In the genomic region with DNA sequence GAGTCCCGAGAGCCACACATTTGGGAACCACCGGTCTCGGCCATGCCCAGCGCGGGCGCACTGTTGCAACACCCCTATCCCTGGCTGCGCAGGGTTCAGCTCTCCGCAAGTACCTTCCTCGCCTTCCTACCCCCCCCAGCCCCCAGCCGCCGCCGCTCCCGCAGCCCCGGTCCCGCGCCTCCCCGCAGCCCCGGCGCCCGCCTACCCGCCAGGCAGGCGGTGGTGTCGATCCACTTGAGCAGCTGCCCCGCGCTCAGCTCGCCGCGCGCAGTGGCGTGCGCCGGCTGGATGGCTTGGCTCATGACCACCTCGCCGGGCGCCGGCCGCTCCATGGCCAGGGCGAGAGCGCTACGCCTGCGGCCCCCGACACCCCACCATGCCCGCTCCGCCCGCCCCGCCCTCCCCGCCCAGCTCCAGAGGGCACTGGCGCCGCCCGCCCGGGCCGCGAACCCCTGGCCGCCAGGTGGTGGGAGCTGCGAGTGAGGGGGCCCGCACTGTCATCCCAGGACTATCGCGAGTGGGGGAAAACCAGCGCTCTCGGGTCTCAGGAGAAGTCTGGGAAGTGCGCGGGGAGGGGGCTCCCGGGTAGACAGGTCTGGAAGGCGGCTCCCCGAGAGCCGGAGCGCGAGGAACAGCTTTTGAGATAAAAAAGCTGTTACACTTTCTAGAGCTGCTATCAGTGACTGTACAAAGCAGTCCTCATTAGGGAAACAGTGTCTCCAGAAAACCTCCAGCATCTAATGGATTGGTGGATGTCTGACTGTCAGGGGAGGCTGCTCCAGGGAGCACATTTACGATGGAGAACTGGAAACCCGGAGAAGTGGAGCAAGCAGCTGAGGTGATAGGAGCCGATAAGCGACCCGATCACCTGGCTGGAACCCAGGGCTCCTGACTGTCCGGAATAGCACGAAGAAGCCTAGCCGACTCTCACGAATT, we compare ENCODE assay signal across 8 cellular contexts. TPM values are rescaled to one million over a fixed set of nuclear protein-coding genes. Genes with fewer than 3 reads are reported as not detected.
DNase-seq lines count a peak whose midpoint lies in the region; ATAC-seq and TF ChIP-seq lines count a peak whose summit lies in the region.

TSS of gene ACOT12 (minus strand) at position 352 of the 936 bp plus-strand sequence. CDS start at position 332, 20 bp downstream.

- H3K18ac ChIP-seq in mesendoderm (ENCODE audit: low read length): peak within 1 kb of the TSS; percentile 73

- TF ChIP-seq CTCF in colonic mucosa (IDR thresholded peaks at IDR 0.05) (no peak), Caco-2 (IDR thresholded peaks at IDR 0.05; ENCODE audit: insufficient read depth in 1 of 2, low read depth in 1 of 2, low read length in 1 of 2, severe bottlenecking in 1 of 2, unreplicated experiment in 1 of 2) (no peak)

- intact Hi-C loops in Right ventricle myocardium inferior (cut with DNase I): no loop called here
- intact Hi-C loops in cardiac septum (cut with DNase I): no loop called here
- intact Hi-C loops in colonic mucosa (cut with DNase I): no loop called here
- intact Hi-C loops in aorta (cut with DNase I): no loop called here
- intact Hi-C loops in Caco-2 (cut with micrococcal nuclease; ENCODE audit: unreplicated experiment): no loop called here

- peaks cover 14% of the 10 kb centered on the region for H3K27me3 ChIP-seq in colonic mucosa
- H3K27me3 ChIP-seq in mesendoderm (ENCODE audit: insufficient read depth, low read length, poor library complexity): no peaks in the 10 kb centered on the region
- H3K27me3 ChIP-seq in aorta (ENCODE audit: control insufficient read depth in 1 of 2, insufficient read depth in 2 of 2, low read length in 1 of 2): no peaks in the 10 kb centered on the region
- no peaks in the 10 kb centered on the region for H3K27me3 ChIP-seq in Caco-2 (replicated peaks; ENCODE audit: control insufficient read depth, insufficient read depth, low read length)

- no peak within 1 kb of the TSS for H2BK5ac ChIP-seq in mesendoderm (ENCODE audit: low read length)

- H3K4me2 ChIP-seq in mesendoderm (ENCODE audit: low read length): peak within 1 kb of the TSS; percentile 62

- H2BK120ac ChIP-seq in mesendoderm (ENCODE audit: low read depth, low read length): no peak within 1 kb of the TSS

- H3K9ac ChIP-seq in colonic mucosa (ENCODE audit: low read depth in 2 of 2, low read length in 2 of 2): no peak within 1 kb of the TSS
- peak within 1 kb of the TSS; percentile 34 for H3K9ac ChIP-seq in mesendoderm (ENCODE audit: low read length)

- no peak within 1 kb of the TSS for H3K23ac ChIP-seq in mesendoderm (ENCODE audit: low read length)

- no peak within 1 kb of the TSS for H4K5ac ChIP-seq in mesendoderm (ENCODE audit: low read length)

- H3K4me1 ChIP-seq in colonic mucosa (no peaks in the 10 kb centered on the region), mesendoderm (ENCODE audit: control insufficient read depth, low read depth, low read length) (no peaks in the 10 kb centered on the region), aorta (ENCODE audit: control insufficient read depth in 1 of 2, insufficient read depth in 2 of 2, low read length in 2 of 2) (no peaks in the 10 kb centered on the region), Caco-2 (no peaks in the 10 kb centered on the region)

- no peak within 1 kb of the TSS for H3K4ac ChIP-seq in mesendoderm (ENCODE audit: low read depth, low read length)

- no CpG with 5 or more reads among the region's 77 CpGs for WGBS in mesendoderm (ENCODE audit: extremely low coverage, insufficient coverage, low lambda C conversion rate)
- 2 to 3% methylated on average over 52 to 77 of the region's 77 CpGs for WGBS in aorta, 2 donors

- no peak within 1 kb of the TSS for H2AK5ac ChIP-seq in mesendoderm (ENCODE audit: low read length)

- no peak within 1 kb of the TSS for H3K4me3 Mint-ChIP-seq in Caco-2 (ENCODE audit: unreplicated experiment)

- H3K56ac ChIP-seq in mesendoderm (ENCODE audit: low read length): peak within 1 kb of the TSS; percentile 67

- no peaks in the 10 kb centered on the region for H3K36me3 ChIP-seq in colonic mucosa
- no peaks in the 10 kb centered on the region for H3K36me3 ChIP-seq in mesendoderm (ENCODE audit: control insufficient read depth, insufficient read depth, low read length)
- no peaks in the 10 kb centered on the region for H3K36me3 ChIP-seq in aorta (ENCODE audit: control insufficient read depth in 1 of 2, insufficient read depth in 2 of 2, low read length in 1 of 2)
- H3K36me3 ChIP-seq in Caco-2 (ENCODE audit: control insufficient read depth, insufficient read depth, low read length): no peaks in the 10 kb centered on the region

- CTCF ChIA-PET in Caco-2 (lab: Charles Lee): no interaction called here

- H3K4me3 ChIP-seq in colonic mucosa (peak within 1 kb of the TSS; percentile 40), mesendoderm (ENCODE audit: low read length) (peak within 1 kb of the TSS; percentile 25), aorta (ENCODE audit: low read length in 2 of 2) (peak within 1 kb of the TSS; percentile 1 to 12), Caco-2 (ENCODE audit: low read depth, low read length) (no peak within 1 kb of the TSS)

- no peaks in the 10 kb centered on the region for H3K79me1 ChIP-seq in mesendoderm (ENCODE audit: low read length)

- ATAC-seq in Right ventricle myocardium inferior (peak; percentile 43), aorta (ENCODE audit: low FRiP score) (no peak), GM19455 (IDR thresholded peaks at IDR 0.05; ENCODE audit: unreplicated experiment) (no peak)

- no peak within 1 kb of the TSS for H3K27ac ChIP-seq in colonic mucosa
- no peak within 1 kb of the TSS for H3K27ac ChIP-seq in mesendoderm (ENCODE audit: low read depth, low read length)
- H3K27ac ChIP-seq in aorta (ENCODE audit: low read depth in 1 of 2, low read length in 2 of 2): no peak within 1 kb of the TSS

- peaks cover 4% of the 10 kb centered on the region for H3K9me3 Mint-ChIP-seq in Caco-2 (ENCODE audit: unreplicated experiment)

- peak; percentile 50 for DNase-seq in Right ventricle myocardium inferior (ENCODE audit: missing footprints)
- no peak for DNase-seq in cardiac septum (ENCODE audit: low spot score)
- no peak for DNase-seq in colonic mucosa
- peak; percentile 53 for DNase-seq in mesendoderm
- peak in 1 of 2 donors; percentile 77 for DNase-seq in aorta
- DNase-seq in Caco-2: no peak
- DNase-seq in GOT3 (lab: John Stamatoyannopoulos, UW): no peak

- no TSS peak for BruUV-seq in Caco-2 (replicated peaks; lab: Mats Ljungman, UMichigan)

- peaks cover 2% of the 10 kb centered on the region for H3K4me1 Mint-ChIP-seq in Caco-2 (ENCODE audit: low read depth, unreplicated experiment)

- no peak within 1 kb of the TSS for H4K8ac ChIP-seq in mesendoderm (ENCODE audit: low read depth, low read length)

- no peak within 1 kb of the TSS for H2BK15ac ChIP-seq in mesendoderm (replicated peaks; ENCODE audit: low read depth)

- H3K36me3 Mint-ChIP-seq in Caco-2 (ENCODE audit: insufficient read depth, unreplicated experiment): no peaks in the 10 kb centered on the region

- POLR2A ChIA-PET in Caco-2 (lab: Charles Lee): no interaction called here

- H3K27ac Mint-ChIP-seq in Caco-2 (ENCODE audit: unreplicated experiment): no peak within 1 kb of the TSS

- no peaks in the 10 kb centered on the region for H3K27me3 Mint-ChIP-seq in Caco-2 (ENCODE audit: insufficient read depth, unreplicated experiment)

- H3K79me2 ChIP-seq in mesendoderm (ENCODE audit: control insufficient read depth, insufficient read depth, low read length): no peaks in the 10 kb centered on the region

- H3K9me3 ChIP-seq in colonic mucosa (no peaks in the 10 kb centered on the region), aorta (ENCODE audit: control insufficient read depth, low read length) (peaks cover 2% of the 10 kb centered on the region), Caco-2 (0 out of 2 replicates have a peak, but pooled peaks cover 3% of the 10 kb centered on the region)

RNA-seq across cellular contexts. Expression of gene ACOT12, which starts in this region (rescaled TPM):
- total RNA-seq in Right ventricle myocardium inferior (not detected), cardiac septum (not detected), colonic mucosa (not detected), aorta (under 1 TPM; 0.18 to 0.45 TPM), Caco-2 (2022) (1.4 TPM in 2 replicates)
- 0.08 TPM for polyA plus RNA-seq in mesendoderm (2013, experiment 1 of 2)
- 0.13 TPM for polyA plus RNA-seq in mesendoderm (2013, experiment 2 of 2)
- not detected for polyA plus RNA-seq in aorta

Comparison
In these comparisons a context has a peak if more than half of its experiments do, and no peak if none do; other contexts are left out.
1. Peak in DNase-seq and ATAC-seq in Right ventricle myocardium inferior; RNA of the gene not detected or under 1 TPM.